9 cellular contexts compared by ENCODE assay signal in genomic region chr11:126157326-126158030, GRCh38.
"Had no signal": no experiment of that assay in that cellular context is flagged by ENCODE, and none has a peak within 500 bp of the region (broad histone marks: within the 10 kb centered on the region; RNA-seq: fewer than 3 reads in every experiment).

No MANE protein-coding gene starts in this region.

- H3K27ac ChIP-seq: colonic mucosa, gastrocnemius medialis, VCaP had no signal

- H3K36me3 ChIP-seq: colonic mucosa, gastrocnemius medialis had no signal

- H3K9me3 ChIP-seq: colonic mucosa, gastrocnemius medialis had no signal

- DNase-seq: activated CD4-positive, alpha-beta T cell treated with anti-CD3 and anti-CD28 coated beads for 48 hours; activated naive CD4-positive, alpha-beta T cell treated with anti-CD3 and anti-CD28 coated beads for 36 hours; colonic mucosa; effector CD8-positive, alpha-beta T cell; gastrocnemius medialis; kidney glomerular epithelial cell; stimulated activated CD4-positive, alpha-beta T cell treated with anti-CD3 and anti-CD28 coated beads, Interleukin-4, amount 100 ng/mL, for 4 hours had no signal

- H3K27me3 ChIP-seq: colonic mucosa had no signal

- ATAC-seq: activated T-helper 17 cell treated with anti-CD3 and anti-CD28 coated beads, Interleukin-2, amount 50 U/mL, for 72 hours; gastrocnemius medialis had no signal

- H3K4me1 ChIP-seq: colonic mucosa, gastrocnemius medialis had no signal

- H3K4me3 ChIP-seq: colonic mucosa, gastrocnemius medialis had no signal
